18 cellular contexts compared by ENCODE assay signal in genomic region chr16:69703638-69704037, GRCh38. TPM values are rescaled to one million over a fixed set of nuclear protein-coding genes. Genes with fewer than 3 reads are reported as not detected.
DNase-seq lines count a peak whose midpoint lies in the region; ATAC-seq lines count a peak whose summit lies in the region.
"Had no signal": no experiment of that assay in that cellular context is flagged by ENCODE, and none has a peak within 500 bp of the region (broad histone marks: within the 10 kb centered on the region; RNA-seq: fewer than 3 reads in every experiment).

No MANE protein-coding gene starts in this region.

- H3K27ac Mint-ChIP-seq in activated naive CD8-positive, alpha-beta T cell treated with anti-CD3 and anti-CD28 coated beads, Interleukin-2, amount 50 U/mL, for 24 hours = peak overlapping the region; percentile 20
- H3K27ac Mint-ChIP-seq in activated naive CD8-positive, alpha-beta T cell treated with anti-CD3 and anti-CD28 coated beads for 36 hours = no peak overlapping the region
- H3K27ac Mint-ChIP-seq: CD4-positive, alpha-beta T cell; endodermal cell; neural progenitor cell had no signal

- no peak for DNase-seq in activated naive CD8-positive, alpha-beta T cell treated with anti-CD3 and anti-CD28 coated beads, Interleukin-2, amount 50 U/mL, for 24 hours
- no peak for DNase-seq in activated naive CD8-positive, alpha-beta T cell treated with anti-CD3 and anti-CD28 coated beads for 36 hours
- peak; percentile 90 for DNase-seq in amniotic epithelial cell (ENCODE audit: low read depth)
- peak; percentile 15 for DNase-seq in hepatic stellate cell (ENCODE audit: low spot score)
- no peak for DNase-seq in activated CD8-positive, alpha-beta memory T cell treated with anti-CD3 and anti-CD28 coated beads, Interleukin-2, amount 50 U/mL, for 48 hours
- DNase-seq in NCI-H1694 treated with DMSO at 0.1 percent for 48 hours (lab: John Stamatoyannopoulos, UW) = no peak
- no peak for DNase-seq in stimulated activated CD4-positive, alpha-beta T cell treated with anti-CD3 and anti-CD28 coated beads, Interleukin-4, amount 100 ng/mL, for 24 hours
- no peak for DNase-seq in hippocampal formation (lab: John Stamatoyannopoulos, UW)
- DNase-seq: activated CD4-positive, alpha-beta T cell treated with anti-CD3 and anti-CD28 coated beads for 1 hour; CD4-positive, alpha-beta T cell; endodermal cell; left cardiac atrium; midbrain; NCI-H1105 treated with DMSO at 0.1 percent for 48 hours; NCI-H526; stimulated activated CD4-positive, alpha-beta T cell treated with anti-CD3 and anti-CD28 coated beads, Interleukin-12 subunit alpha, Interleukin-12 subunit beta, amount 100 ng/mL, for 4 hours had no signal

- no peaks in the 10 kb centered on the region for H3K4me1 Mint-ChIP-seq in activated naive CD8-positive, alpha-beta T cell treated with anti-CD3 and anti-CD28 coated beads, Interleukin-2, amount 50 U/mL, for 24 hours
- H3K4me1 Mint-ChIP-seq in activated naive CD8-positive, alpha-beta T cell treated with anti-CD3 and anti-CD28 coated beads for 36 hours = no peaks in the 10 kb centered on the region
- H3K4me1 Mint-ChIP-seq: endodermal cell, neural progenitor cell had no signal

- H3K4me3 Mint-ChIP-seq in activated naive CD8-positive, alpha-beta T cell treated with anti-CD3 and anti-CD28 coated beads, Interleukin-2, amount 50 U/mL, for 24 hours = no peak overlapping the region
- H3K4me3 Mint-ChIP-seq in activated naive CD8-positive, alpha-beta T cell treated with anti-CD3 and anti-CD28 coated beads for 36 hours = no peak overlapping the region
- H3K4me3 Mint-ChIP-seq: CD4-positive, alpha-beta T cell; endodermal cell; neural progenitor cell had no signal

- no peaks in the 10 kb centered on the region for H3K9me3 Mint-ChIP-seq in activated naive CD8-positive, alpha-beta T cell treated with anti-CD3 and anti-CD28 coated beads, Interleukin-2, amount 50 U/mL, for 24 hours
- H3K9me3 Mint-ChIP-seq in activated naive CD8-positive, alpha-beta T cell treated with anti-CD3 and anti-CD28 coated beads for 36 hours = no peaks in the 10 kb centered on the region
- H3K9me3 Mint-ChIP-seq: CD4-positive, alpha-beta T cell; endodermal cell; neural progenitor cell had no signal

- ATAC-seq in activated naive CD8-positive, alpha-beta T cell treated with anti-CD3 and anti-CD28 coated beads, Interleukin-2, amount 50 U/mL, for 24 hours = no peak
- ATAC-seq: gastroesophageal sphincter had no signal

- H3K36me3 Mint-ChIP-seq in activated naive CD8-positive, alpha-beta T cell treated with anti-CD3 and anti-CD28 coated beads, Interleukin-2, amount 50 U/mL, for 24 hours (ENCODE audit: low read depth) = peaks cover 10% of the 10 kb centered on the region
- no peaks in the 10 kb centered on the region for H3K36me3 Mint-ChIP-seq in activated naive CD8-positive, alpha-beta T cell treated with anti-CD3 and anti-CD28 coated beads for 36 hours
- H3K36me3 Mint-ChIP-seq: neural progenitor cell had no signal

- no peaks in the 10 kb centered on the region for H3K27me3 Mint-ChIP-seq in activated naive CD8-positive, alpha-beta T cell treated with anti-CD3 and anti-CD28 coated beads, Interleukin-2, amount 50 U/mL, for 24 hours
- H3K27me3 Mint-ChIP-seq in activated naive CD8-positive, alpha-beta T cell treated with anti-CD3 and anti-CD28 coated beads for 36 hours = no peaks in the 10 kb centered on the region
- H3K27me3 Mint-ChIP-seq: CD4-positive, alpha-beta T cell had no signal

RNA-seq across cellular contexts. Expression of gene NQO1, which starts 22.7 kb away (rescaled TPM):
- total RNA-seq in activated naive CD8-positive, alpha-beta T cell treated with anti-CD3 and anti-CD28 coated beads for 36 hours = 10 to 100 TPM in 1 of 2 experiments, 1 to 10 TPM in 1; 9.9 to 11.3 TPM

RNA-seq across cellular contexts. Expression of gene NOB1, which starts 51.1 kb away (rescaled TPM):
- total RNA-seq in activated naive CD8-positive, alpha-beta T cell treated with anti-CD3 and anti-CD28 coated beads for 36 hours = 100 to 1,000 TPM; 152 to 165 TPM

RNA-seq across cellular contexts. Expression of gene WWP2, which starts 58.5 kb away (rescaled TPM):
- total RNA-seq in activated naive CD8-positive, alpha-beta T cell treated with anti-CD3 and anti-CD28 coated beads for 36 hours = 10 to 100 TPM; 32.1 to 35.3 TPM

Comparison
In these comparisons a context has a peak if more than half of its experiments do, and no peak if none do; other contexts are left out.
1. DNase-seq: peak in amniotic epithelial cell (single experiment) and hepatic stellate cell (single experiment); none in activated naive CD8-positive, alpha-beta T cell treated with anti-CD3 and anti-CD28 coated beads, Interleukin-2, amount 50 U/mL, for 24 hours (single experiment), activated naive CD8-positive, alpha-beta T cell treated with anti-CD3 and anti-CD28 coated beads for 36 hours (single experiment), activated CD8-positive, alpha-beta memory T cell treated with anti-CD3 and anti-CD28 coated beads, Interleukin-2, amount 50 U/mL, for 48 hours (single experiment), NCI-H1694 treated with DMSO at 0.1 percent for 48 hours (single experiment), stimulated activated CD4-positive, alpha-beta T cell treated with anti-CD3 and anti-CD28 coated beads, Interleukin-4, amount 100 ng/mL, for 24 hours (single experiment) and hippocampal formation (0 of 2).